In genomic region chr14:56145181-56145580, GRCh38 we compare ENCODE assay signal across 1 cellular context.
TF ChIP-seq lines count a peak whose summit lies in the region.

No MANE protein-coding gene starts in this region.

TF ChIP-seq in IMR-90, 13 proteins besides CTCF, POLR2A, EP300 and RAD21:
- TF ChIP-seq RFX5 (IDR thresholded peaks at IDR 0.05; ENCODE audit: low read depth, low read length), result no peak
TF ChIP-seq in IMR-90: peak in this region for 0.
